Comparison of ENCODE assay signal across 1 cellular context in the genomic region with DNA sequence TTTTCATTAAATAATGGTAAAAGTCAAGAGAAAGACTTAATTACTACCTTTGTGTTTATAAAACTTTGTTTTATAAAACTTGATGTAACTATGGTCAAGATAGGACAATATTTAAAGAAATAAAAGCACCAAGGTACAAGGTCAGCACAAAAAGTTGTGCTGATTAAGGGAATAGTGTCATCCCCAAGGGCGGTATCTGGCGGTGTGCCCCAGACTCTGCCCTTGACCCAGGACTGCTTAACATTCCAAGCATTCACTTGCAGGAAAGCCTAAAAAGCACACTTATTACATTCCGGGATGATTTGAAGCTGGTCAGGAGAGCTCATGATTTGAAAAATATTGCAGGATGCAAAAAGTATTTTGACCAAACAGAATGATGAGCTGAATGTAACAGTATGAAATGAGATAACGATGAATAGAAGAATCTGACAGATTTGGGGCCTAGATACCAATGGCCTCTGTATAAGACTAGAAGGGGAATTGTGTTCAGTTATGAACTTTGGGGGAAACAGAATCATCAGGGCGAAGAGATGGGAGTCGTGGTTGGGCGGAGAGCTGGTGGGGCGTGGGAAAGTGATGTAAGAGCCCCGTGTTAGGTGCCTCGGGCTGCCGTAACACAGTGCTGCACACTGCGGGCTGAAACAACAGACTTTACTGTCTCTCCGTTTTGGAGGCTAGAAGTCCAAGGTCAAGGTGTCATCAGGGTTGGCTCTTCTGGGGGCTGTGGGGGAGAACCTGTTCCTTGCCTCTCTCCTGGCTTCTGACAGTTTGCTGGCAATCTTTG.
TF ChIP-seq lines count a peak whose summit lies in the region.

No MANE protein-coding gene starts in this region.

TF ChIP-seq in WTC11, 78 proteins besides CTCF, POLR2A, EP300 and RAD21 (continued from another document):
- TF ChIP-seq RORB (CRISPR knock-in tag; IDR thresholded peaks at IDR 0.05) (no peak), SOX15 (CRISPR knock-in tag; IDR thresholded peaks at IDR 0.05) (no peak), ETV6 (CRISPR knock-in tag; IDR thresholded peaks at IDR 0.05) (no peak), OVOL2 (CRISPR knock-in tag; IDR thresholded peaks at IDR 0.05; ENCODE audit: borderline replicate concordance) (no peak), ZNF138 (CRISPR knock-in tag; conservative IDR thresholded peaks at IDR 0.05) (no peak), NR3C1 (CRISPR knock-in tag; conservative IDR thresholded peaks at IDR 0.05; ENCODE audit: low read depth) (no peak)
- TF ChIP-seq, protein P1, sequence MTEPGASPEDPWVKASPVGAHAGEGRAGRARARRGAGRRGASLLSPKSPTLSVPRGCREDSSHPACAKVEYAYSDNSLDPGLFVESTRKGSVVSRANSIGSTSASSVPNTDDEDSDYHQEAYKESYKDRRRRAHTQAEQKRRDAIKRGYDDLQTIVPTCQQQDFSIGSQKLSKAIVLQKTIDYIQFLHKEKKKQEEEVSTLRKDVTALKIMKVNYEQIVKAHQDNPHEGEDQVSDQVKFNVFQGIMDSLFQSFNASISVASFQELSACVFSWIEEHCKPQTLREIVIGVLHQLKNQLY (CRISPR knock-in tag; IDR thresholded peaks at IDR 0.05): no peak
- TF ChIP-seq, protein P2, sequence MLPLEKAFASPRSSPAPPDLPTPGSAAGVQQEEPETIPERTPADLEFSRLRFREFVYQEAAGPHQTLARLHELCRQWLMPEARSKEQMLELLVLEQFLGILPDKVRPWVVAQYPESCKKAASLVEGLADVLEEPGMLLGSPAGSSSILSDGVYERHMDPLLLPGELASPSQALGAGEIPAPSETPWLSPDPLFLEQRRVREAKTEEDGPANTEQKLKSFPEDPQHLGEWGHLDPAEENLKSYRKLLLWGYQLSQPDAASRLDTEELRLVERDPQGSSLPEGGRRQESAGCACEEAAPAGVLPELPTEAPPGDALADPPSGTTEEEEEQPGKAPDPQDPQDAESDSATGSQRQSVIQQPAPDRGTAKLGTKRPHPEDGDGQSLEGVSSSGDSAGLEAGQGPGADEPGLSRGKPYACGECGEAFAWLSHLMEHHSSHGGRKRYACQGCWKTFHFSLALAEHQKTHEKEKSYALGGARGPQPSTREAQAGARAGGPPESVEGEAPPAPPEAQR (CRISPR knock-in tag; IDR thresholded peaks at IDR 0.05): no peak
- TF ChIP-seq, protein P3, sequence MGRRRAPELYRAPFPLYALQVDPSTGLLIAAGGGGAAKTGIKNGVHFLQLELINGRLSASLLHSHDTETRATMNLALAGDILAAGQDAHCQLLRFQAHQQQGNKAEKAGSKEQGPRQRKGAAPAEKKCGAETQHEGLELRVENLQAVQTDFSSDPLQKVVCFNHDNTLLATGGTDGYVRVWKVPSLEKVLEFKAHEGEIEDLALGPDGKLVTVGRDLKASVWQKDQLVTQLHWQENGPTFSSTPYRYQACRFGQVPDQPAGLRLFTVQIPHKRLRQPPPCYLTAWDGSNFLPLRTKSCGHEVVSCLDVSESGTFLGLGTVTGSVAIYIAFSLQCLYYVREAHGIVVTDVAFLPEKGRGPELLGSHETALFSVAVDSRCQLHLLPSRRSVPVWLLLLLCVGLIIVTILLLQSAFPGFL (CRISPR knock-in tag; IDR thresholded peaks at IDR 0.05; ENCODE audit: borderline replicate concordance): no peak
- TF ChIP-seq, protein P4, sequence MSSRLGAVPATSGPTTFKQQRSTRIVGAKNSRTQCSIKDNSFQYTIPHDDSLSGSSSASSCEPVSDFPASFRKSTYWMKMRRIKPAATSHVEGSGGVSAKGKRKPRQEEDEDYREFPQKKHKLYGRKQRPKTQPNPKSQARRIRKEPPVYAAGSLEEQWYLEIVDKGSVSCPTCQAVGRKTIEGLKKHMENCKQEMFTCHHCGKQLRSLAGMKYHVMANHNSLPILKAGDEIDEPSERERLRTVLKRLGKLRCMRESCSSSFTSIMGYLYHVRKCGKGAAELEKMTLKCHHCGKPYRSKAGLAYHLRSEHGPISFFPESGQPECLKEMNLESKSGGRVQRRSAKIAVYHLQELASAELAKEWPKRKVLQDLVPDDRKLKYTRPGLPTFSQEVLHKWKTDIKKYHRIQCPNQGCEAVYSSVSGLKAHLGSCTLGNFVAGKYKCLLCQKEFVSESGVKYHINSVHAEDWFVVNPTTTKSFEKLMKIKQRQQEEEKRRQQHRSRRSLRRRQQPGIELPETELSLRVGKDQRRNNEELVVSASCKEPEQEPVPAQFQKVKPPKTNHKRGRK (CRISPR knock-in tag; IDR thresholded peaks at IDR 0.05; ENCODE audit: borderline replicate concordance): no peak
- TF ChIP-seq, protein P5, sequence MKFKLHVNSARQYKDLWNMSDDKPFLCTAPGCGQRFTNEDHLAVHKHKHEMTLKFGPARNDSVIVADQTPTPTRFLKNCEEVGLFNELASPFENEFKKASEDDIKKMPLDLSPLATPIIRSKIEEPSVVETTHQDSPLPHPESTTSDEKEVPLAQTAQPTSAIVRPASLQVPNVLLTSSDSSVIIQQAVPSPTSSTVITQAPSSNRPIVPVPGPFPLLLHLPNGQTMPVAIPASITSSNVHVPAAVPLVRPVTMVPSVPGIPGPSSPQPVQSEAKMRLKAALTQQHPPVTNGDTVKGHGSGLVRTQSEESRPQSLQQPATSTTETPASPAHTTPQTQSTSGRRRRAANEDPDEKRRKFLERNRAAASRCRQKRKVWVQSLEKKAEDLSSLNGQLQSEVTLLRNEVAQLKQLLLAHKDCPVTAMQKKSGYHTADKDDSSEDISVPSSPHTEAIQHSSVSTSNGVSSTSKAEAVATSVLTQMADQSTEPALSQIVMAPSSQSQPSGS (CRISPR knock-in tag; IDR thresholded peaks at IDR 0.05; ENCODE audit: borderline replicate concordance, low read depth): no peak
TF ChIP-seq in WTC11: peak in this region for 0.
